9 cellular contexts compared by ENCODE assay signal in genomic region chr11:13009921-13010736, GRCh38. TPM values are rescaled to one million over a fixed set of nuclear protein-coding genes. Genes with fewer than 3 reads are reported as not detected.
DNase-seq lines count a peak whose midpoint lies in the region; ATAC-seq, FAIRE-seq and TF ChIP-seq lines count a peak whose summit lies in the region.
"Had no signal": no experiment of that assay in that cellular context is flagged by ENCODE, and none has a peak within 500 bp of the region (broad histone marks: within the 10 kb centered on the region; RNA-seq: fewer than 3 reads in every experiment).

No MANE protein-coding gene starts in this region.

- H3K9ac ChIP-seq in endothelial cell of umbilical vein (replicated peaks; ENCODE audit: extremely low read depth, insufficient read depth, low read length): no peak overlapping the region

- no peaks in the 10 kb centered on the region for H3K36me3 ChIP-seq in endothelial cell of umbilical vein (ENCODE audit: control insufficient read depth in 2 of 2, extremely low read depth in 1 of 2, insufficient read depth in 2 of 2, low read length in 2 of 2)

- no TSS peak for BruUV-seq in Calu3 (replicated peaks; lab: Mats Ljungman, UMichigan)
- no TSS peak for BruUV-seq in endothelial cell of umbilical vein (replicated peaks; lab: Mats Ljungman, UMichigan)

- POLR2A ChIA-PET in endothelial cell of umbilical vein (lab: Charles Lee): no interaction called here
- POLR2A ChIA-PET in GM10248 (lab: Yijun Ruan, JAX): no interaction called here

- intact Hi-C loops in Calu3 (cut with micrococcal nuclease; ENCODE audit: unreplicated experiment): loop anchor here (5.0 to 10.0 kb wide), 2 partner anchors 43 to 175 kb away; no protein-coding TSS in a partner anchor
- intact Hi-C loops in endothelial cell of umbilical vein (cut with micrococcal nuclease): loop anchor here (5.0 kb wide), 1 partner anchor 97 kb away; no protein-coding TSS in a partner anchor

- peaks cover 46% of the 10 kb centered on the region for H3K36me3 Mint-ChIP-seq in Calu3 (ENCODE audit: insufficient read depth, unreplicated experiment)

- no peaks in the 10 kb centered on the region for H3K9me3 ChIP-seq in endothelial cell of umbilical vein (replicated peaks; ENCODE audit: control insufficient read depth, insufficient read depth, low read length)

- no peaks in the 10 kb centered on the region for H4K20me1 ChIP-seq in endothelial cell of umbilical vein (replicated peaks; ENCODE audit: control insufficient read depth, extremely low read depth, insufficient read depth, low read length)

- H3K4me1 Mint-ChIP-seq in Calu3 (ENCODE audit: low read depth, unreplicated experiment): peaks cover 62% of the 10 kb centered on the region

- peak; percentile 51 for DNase-seq in Calu3
- peak; percentile 71 for DNase-seq in NCI-H1092 treated with DMSO at 0.1 percent for 48 hours (lab: John Stamatoyannopoulos, UW)
- peak; percentile 18 for DNase-seq in endothelial cell of umbilical vein (ENCODE audit: low read depth, low spot score)
- DNase-seq in mucosa of gallbladder (ENCODE audit: low spot score): peak; percentile 81
- no peak for DNase-seq in NCI-H2081 treated with DMSO at 0.1 percent for 48 hours (lab: John Stamatoyannopoulos, UW)
- DNase-seq in GM10248 (ENCODE audit: extremely low spot score): no peak

- H2AFZ ChIP-seq in endothelial cell of umbilical vein (ENCODE audit: low read depth, low read length): no peak overlapping the region

- H3K9me1 ChIP-seq in endothelial cell of umbilical vein (replicated peaks; ENCODE audit: control insufficient read depth, extremely low read depth, insufficient read depth, low read length): no peaks in the 10 kb centered on the region

- CTCF ChIA-PET in Calu3 (lab: Charles Lee): interaction anchor here (0.7 to 1.7 kb wide), 5 partner anchors 34 to 142 kb away, joined by 3 to 5 read pairs (median 4); no protein-coding TSS in a partner anchor
- CTCF ChIA-PET in endothelial cell of umbilical vein (lab: Charles Lee): interaction anchor here (0.8 to 1.7 kb wide), 6 partner anchors 13 to 174 kb away, joined by 3 to 6 read pairs (median 4); no protein-coding TSS in a partner anchor
- CTCF ChIA-PET in GM10248 (lab: Yijun Ruan, JAX): no interaction called here

- H3K79me2 ChIP-seq in endothelial cell of umbilical vein (ENCODE audit: control insufficient read depth, insufficient read depth, low read length): no peaks in the 10 kb centered on the region

- FAIRE-seq in endothelial cell of umbilical vein (lab: Jason Lieb, UNC): no peak

- ATAC-seq in GM21576 (IDR thresholded peaks at IDR 0.05; ENCODE audit: unreplicated experiment): no peak
- no peak for ATAC-seq in GM18861 (IDR thresholded peaks at IDR 0.05; ENCODE audit: unreplicated experiment)

- peaks cover 4% of the 10 kb centered on the region for H3K4me1 ChIP-seq in endothelial cell of umbilical vein (ENCODE audit: control insufficient read depth, extremely low read depth, insufficient read depth, low read length)

- dilution Hi-C loops in endothelial cell of umbilical vein (cut with MboI; ENCODE audit: extremely low pct_ligation_motif_present, low sequenced_read_pairs): no loop called here

- peak overlapping the region; percentile 83 for H3K4me3 Mint-ChIP-seq in Calu3 (ENCODE audit: low read depth, unreplicated experiment)

- no peaks in the 10 kb centered on the region for H3K27me3 Mint-ChIP-seq in Calu3 (ENCODE audit: unreplicated experiment)

- no peak for TF ChIP-seq POLR2A in endothelial cell of umbilical vein (IDR thresholded peaks at IDR 0.05; ENCODE audit: low read depth, low read length)

- peaks cover 72 to 95% of the 10 kb centered on the region in 2 experiments for H3K27me3 ChIP-seq in endothelial cell of umbilical vein (ENCODE audit: control insufficient read depth in 2 of 2, insufficient read depth in 2 of 2, low read length in 2 of 2)

- no peak overlapping the region for H3K4me2 ChIP-seq in endothelial cell of umbilical vein (ENCODE audit: insufficient read depth, low read length)

- H3K9me3 Mint-ChIP-seq in Calu3 (ENCODE audit: low read depth, unreplicated experiment): no peaks in the 10 kb centered on the region

- TF ChIP-seq CTCF in Calu3 (IDR thresholded peaks at IDR 0.05; ENCODE audit: unreplicated experiment) (no peak), endothelial cell of umbilical vein (IDR thresholded peaks at IDR 0.05; ENCODE audit: extremely low read depth in 1 of 2, insufficient read depth in 1 of 2, low read depth in 1 of 2, low read length in 2 of 2) (no peak), GM10248 (IDR thresholded peaks at IDR 0.05; ENCODE audit: control extremely low read depth, extremely low read depth, low read depth, missing control alignments) (no peak)

- H3K4me3 ChIP-seq in endothelial cell of umbilical vein (replicated peaks in 1 of 3; ENCODE audit: insufficient read depth in 1 of 3, low read depth in 1 of 3, low read length in 3 of 3): no peak overlapping the region

- peak overlapping the region; percentile 26 for H3K27ac Mint-ChIP-seq in Calu3 (ENCODE audit: unreplicated experiment)

- no peak overlapping the region for H3K27ac ChIP-seq in endothelial cell of umbilical vein (ENCODE audit: insufficient read depth, low read depth, low read length)
- H3K27ac ChIP-seq: HL-60 had no signal

TF ChIP-seq in endothelial cell of umbilical vein, 7 proteins besides CTCF, POLR2A, EP300 and RAD21:
- TF ChIP-seq POLR2AphosphoS5 (IDR thresholded peaks at IDR 0.05; ENCODE audit: insufficient read depth, low read depth, low read length) (no peak), EZH2 (IDR thresholded peaks at IDR 0.05; ENCODE audit: borderline replicate concordance, low read depth, low read length, severe bottlenecking) (peak; percentile 80)

RNA-seq across cellular contexts. Expression of gene RASSF10, which starts 1.0 kb away (rescaled TPM):
- total RNA-seq in Calu3 (2022): 8.7 and 10.0 TPM in 2 replicates
- not detected in 2 replicates for total RNA-seq in endothelial cell of umbilical vein
- 0.03 TPM in 1 of 2 replicates, not detected in the other for polyA plus RNA-seq in endothelial cell of umbilical vein
- not detected in 2 replicates for polyA plus RNA-seq in endothelial cell of umbilical vein (2011; cell fraction: cytosol; rRNA removed)
- polyA plus RNA-seq in endothelial cell of umbilical vein (2011; cell fraction: nucleus; rRNA removed): not detected in 2 replicates
- not detected in 2 replicates for polyA plus RNA-seq in endothelial cell of umbilical vein (2012)
- 0.10 TPM in 1 of 2 replicates, not detected in the other for polyA minus RNA-seq in endothelial cell of umbilical vein
- polyA minus RNA-seq in endothelial cell of umbilical vein (2011; cell fraction: cytosol; rRNA and poly(A)+ RNA removed): not detected
- not detected in 2 replicates for polyA minus RNA-seq in endothelial cell of umbilical vein (2011; cell fraction: nucleus; rRNA and poly(A)+ RNA removed)
- 15.9 TPM for total RNA-seq in mucosa of gallbladder

Comparison
In these comparisons a context has a peak if more than half of its experiments do, and no peak if none do; other contexts are left out.
1. DNase-seq: peak in Calu3 (single experiment), NCI-H1092 treated with DMSO at 0.1 percent for 48 hours (single experiment), endothelial cell of umbilical vein (single experiment) and mucosa of gallbladder (single experiment); none in NCI-H2081 treated with DMSO at 0.1 percent for 48 hours (single experiment) and GM10248 (single experiment).